Comparison of ENCODE assay signal across 1 cellular context in the genomic region with DNA sequence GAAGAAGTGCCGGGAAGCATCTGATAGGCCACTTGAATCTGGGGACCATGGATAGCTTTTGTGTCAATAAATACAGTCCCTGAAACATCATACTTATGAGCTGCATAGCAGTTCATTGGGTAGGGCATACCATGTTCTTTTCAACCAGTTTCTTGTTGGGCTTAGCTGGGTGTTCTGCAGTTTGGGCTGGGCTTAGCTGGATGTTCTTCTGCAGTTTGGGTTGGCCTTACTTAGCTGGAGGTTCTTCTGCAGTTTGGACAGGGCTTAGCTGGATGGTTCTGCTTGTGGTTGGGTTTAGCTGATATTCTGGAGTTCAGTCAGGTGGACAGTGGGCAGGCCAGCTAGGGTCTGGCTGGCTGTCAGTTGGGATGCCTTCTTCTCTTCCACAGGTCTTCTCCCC.
TF ChIP-seq lines count a peak whose summit lies in the region.

No MANE protein-coding gene starts in this region.

TF ChIP-seq in HepG2, 621 proteins besides CTCF, POLR2A, EP300 and RAD21:
- peak; percentile 73 for TF ChIP-seq ZNF331 (CRISPR knock-in tag; IDR thresholded peaks at IDR 0.05)
- no peak for TF ChIP-seq ZFP37 (CRISPR knock-in tag; IDR thresholded peaks at IDR 0.05; ENCODE audit: borderline replicate concordance)
